In genomic region chr7:151233804-151234203, GRCh38 we compare ENCODE assay signal across 10 cellular contexts. TPM values are rescaled to one million over a fixed set of nuclear protein-coding genes. Genes with fewer than 3 reads are reported as not detected.
A peak's percentile ranks its signal among the peaks of the same experiment; 100 is the strongest.
DNase-seq lines count a peak whose midpoint lies in the region; ATAC-seq, FAIRE-seq and TF ChIP-seq lines count a peak whose summit lies in the region.
"Had no signal": no experiment of that assay in that cellular context is flagged by ENCODE, and none has a peak within 500 bp of the region (broad histone marks: within the 10 kb centered on the region; RNA-seq: fewer than 3 reads in every experiment).

No MANE protein-coding gene starts in this region.

- H3K9me3 Mint-ChIP-seq in T-cell = no peaks in the 10 kb centered on the region

- peaks cover 36 to 41% (median 38%) of the 10 kb centered on the region in 3 donors for H3K4me1 Mint-ChIP-seq in T-cell

- in situ Hi-C loops in gastrocnemius medialis (cut with MboI; ENCODE audit: low sequenced_read_pairs in 4 of 4) = no loop called here

- no peak for TF ChIP-seq POLR2A in gastrocnemius medialis (IDR thresholded peaks at IDR 0.05)

- intact Hi-C loops in gastrocnemius medialis (cut with DNase I; ENCODE audit: low total_unique reads) = loop anchor here (1.0 kb wide), 1 partner anchor 520 kb away; no protein-coding TSS in a partner anchor

- no peaks in the 10 kb centered on the region for H3K9me3 ChIP-seq in gastrocnemius medialis

- no peak for TF ChIP-seq CTCF in GM12875 (IDR thresholded peaks at IDR 0.05; ENCODE audit: borderline replicate concordance, insufficient read depth, low read depth, low read length)
- TF ChIP-seq CTCF in fibroblast of mammary gland (conservative IDR thresholded peaks at IDR 0.05; ENCODE audit: control insufficient read depth, insufficient read depth, low read depth, low read length) = no peak
- TF ChIP-seq CTCF in gastrocnemius medialis (IDR thresholded peaks at IDR 0.05 in 4 of 5, conservative IDR thresholded peaks at IDR 0.05 in 1 of 5) = no peak

- no peak for DNase-seq in T-cell
- no peak for DNase-seq in fibroblast of mammary gland (ENCODE audit: low read depth)
- no peak for DNase-seq in gastrocnemius medialis
- DNase-seq in SIG-M5 treated with dmso at 0.1 percent for 504 hours (lab: John Stamatoyannopoulos, UW; ENCODE audit: unreplicated experiment) = no peak
- DNase-seq in NCI-H2227 treated with DMSO at 0.1 percent for 48 hours (lab: John Stamatoyannopoulos, UW) = no peak
- DNase-seq in RCC 7860 (ENCODE audit: low spot score) = no peak

- H3K36me3 ChIP-seq in gastrocnemius medialis = peaks cover 0 to 42% of the 10 kb centered on the region in 2 donors

- ATAC-seq in T-cell (replicated peaks in 1 of 4) (no peak), gastrocnemius medialis (no peak), GM21786 (IDR thresholded peaks at IDR 0.05; ENCODE audit: unreplicated experiment) (no peak)

- H3K4me3 ChIP-seq in GM12875 (ENCODE audit: low read depth, low read length) (peak overlapping the region; percentile 71), fibroblast of mammary gland (ENCODE audit: control insufficient read depth, low read depth, low read length) (peak overlapping the region; percentile 92), gastrocnemius medialis (peak overlapping the region; percentile 87 to 98 (median 92))

- peak overlapping the region; percentile 95 for H3K27ac Mint-ChIP-seq in T-cell

- peaks cover 9% of the 10 kb centered on the region for H3K36me3 Mint-ChIP-seq in T-cell

- peak overlapping the region; percentile 96 to 100 (median 99) for H3K4me3 Mint-ChIP-seq in T-cell

- no peaks in the 10 kb centered on the region for H3K27me3 Mint-ChIP-seq in T-cell

- H3K27ac ChIP-seq in gastrocnemius medialis = peak overlapping the region; percentile 71 to 88 (median 86)

- H3K27me3 ChIP-seq in gastrocnemius medialis = no peaks in the 10 kb centered on the region

- no peak for FAIRE-seq in RCC 7860 (lab: Jason Lieb, UNC)

- POLR2A ChIA-PET in T-cell (lab: Charles Lee) = interaction anchor here (1.0 kb wide), 2 partner anchors 10 to 12 kb away, joined by 3 to 7 read pairs; no protein-coding TSS in a partner anchor

- CTCF ChIA-PET in T-cell (lab: Charles Lee) = interaction anchor here in 1 of 2 donors (1.8 kb wide), 1 partner anchor 10 kb away, joined by 5 read pairs; no protein-coding TSS in a partner anchor

- peaks cover 29 to 33% of the 10 kb centered on the region in 2 donors for H3K4me1 ChIP-seq in gastrocnemius medialis

RNA-seq across cellular contexts. Expression of gene CHPF2, which starts 1.5 kb away (rescaled TPM):
- total RNA-seq in T-cell (10 to 100 TPM; 34.2 to 66.1 (median 64.1) TPM), gastrocnemius medialis (10 to 100 TPM; 11.1 to 16.1 (median 14.1) TPM)

RNA-seq across cellular contexts. Expression of gene ABCF2, which starts 6.8 kb away (rescaled TPM):
- total RNA-seq in T-cell (10 to 100 TPM; 22.9 to 39.7 (median 38.8) TPM), gastrocnemius medialis (100 to 1,000 TPM in 1 of 4 donors, 10 to 100 TPM in 3; 73.3 to 119 (median 96.3) TPM)

RNA-seq across cellular contexts. Expression of gene SMARCD3, which starts 14.7 kb away (rescaled TPM):
- total RNA-seq in T-cell = 10 to 100 TPM in 2 of 5 donors, 1 to 10 TPM in 3; 6.3 to 28.5 (median 9.1) TPM
- total RNA-seq in gastrocnemius medialis = 100 to 1,000 TPM in 1 of 4 donors, 10 to 100 TPM in 3; 41.8 to 103 (median 75.4) TPM

RNA-seq across cellular contexts. Expression of gene H2BK1, which starts 23.5 kb away (rescaled TPM):
- total RNA-seq in T-cell = 1 to 10 TPM; 3.1 to 7.7 (median 5.1) TPM
- total RNA-seq in gastrocnemius medialis = not detected
- total RNA-seq: urinary bladder had no signal

RNA-seq across cellular contexts. Expression of gene ASB10, which starts 46.8 kb away (rescaled TPM):
- total RNA-seq in T-cell = not detected
- 10 to 100 TPM; 17.1 to 24.8 (median 21.6) TPM for total RNA-seq in gastrocnemius medialis
- total RNA-seq: lung, urinary bladder had no signal
